ENCODE assay signal across 10 cellular contexts in genomic region chr14:88463318-88463717, GRCh38.
DNase-seq lines count a peak whose midpoint lies in the region; ATAC-seq and TF ChIP-seq lines count a peak whose summit lies in the region.
"Had no signal": no experiment of that assay in that cellular context is flagged by ENCODE, and none has a peak within 500 bp of the region (broad histone marks: within the 10 kb centered on the region; RNA-seq: fewer than 3 reads in every experiment).

No MANE protein-coding gene starts in this region.

- TF ChIP-seq EP300 in transverse colon (IDR thresholded peaks at IDR 0.05; ENCODE audit: low read depth): no peak
- no peak for TF ChIP-seq EP300 in ovary (IDR thresholded peaks at IDR 0.05)

- intact Hi-C loops in heart left ventricle (cut with DNase I): no loop called here
- intact Hi-C loops in Right ventricle myocardium superior (cut with DNase I): no loop called here
- intact Hi-C loops in transverse colon (cut with DNase I; ENCODE audit: low total_unique reads): loop anchor here (10.0 kb wide), 1 partner anchor 771 kb away; no protein-coding TSS in a partner anchor
- intact Hi-C loops in ovary (cut with DNase I): no loop called here

- ATAC-seq in heart left ventricle (peak in 2 of 4 donors; percentile 48 to 58), Right ventricle myocardium superior (ENCODE audit: poor library complexity) (no peak), HG03108 (IDR thresholded peaks at IDR 0.05; ENCODE audit: unreplicated experiment) (no peak)
- ATAC-seq: effector memory CD8-positive, alpha-beta T cell had no signal

- H3K9me3 ChIP-seq in heart left ventricle: peaks cover 0 to 32% (median 5%) of the 10 kb centered on the region in 12 donors
- H3K9me3 ChIP-seq in transverse colon: no peaks in the 10 kb centered on the region
- H3K9me3 ChIP-seq in ovary: peaks cover 0 to 11% of the 10 kb centered on the region in 2 donors

- DNase-seq in heart left ventricle (no peak), Right ventricle myocardium superior (no peak), dermis blood vessel endothelial cell (peak; percentile 42), transverse colon (no peak), ovary (no peak), AG08395 (ENCODE audit: low spot score) (no peak)

- TF ChIP-seq CTCF in heart left ventricle (IDR thresholded peaks at IDR 0.05): peak in 8 of 12 donors; percentile 9 to 42 (median 30)
- peak; percentile 68 for TF ChIP-seq CTCF in LNCAP (IDR thresholded peaks at IDR 0.05)
- TF ChIP-seq CTCF in transverse colon (IDR thresholded peaks at IDR 0.05): peak; percentile 29 to 35 (median 29)
- no peak for TF ChIP-seq CTCF in ovary (IDR thresholded peaks at IDR 0.05)

- TF ChIP-seq POLR2A in heart left ventricle (IDR thresholded peaks at IDR 0.05): no peak
- no peak for TF ChIP-seq POLR2A in transverse colon (IDR thresholded peaks at IDR 0.05)
- TF ChIP-seq POLR2A in ovary (IDR thresholded peaks at IDR 0.05): no peak

- H3K4me3 ChIP-seq in heart left ventricle (no peak overlapping the region), transverse colon (no peak overlapping the region), ovary (no peak overlapping the region)
- H3K4me3 ChIP-seq: SJSA1 had no signal

- no peaks in the 10 kb centered on the region for H3K27me3 ChIP-seq in heart left ventricle
- no peaks in the 10 kb centered on the region for H3K27me3 ChIP-seq in transverse colon
- H3K27me3 ChIP-seq in ovary: no peaks in the 10 kb centered on the region
- H3K27me3 ChIP-seq: SJSA1 had no signal

- 81 to 91% (median 85%) methylated on average over 4 of the region's 4 CpGs for WGBS in heart left ventricle, 4 donors
- 72 to 87% methylated on average over 3 to 4 of the region's 4 CpGs for WGBS in transverse colon (ENCODE audit: low coverage in 1 of 2), 2 donors
- 79 to 89% (median 85%) methylated on average over 4 of the region's 4 CpGs for WGBS in ovary, 3 donors

- H3K4me1 ChIP-seq in heart left ventricle (no peaks in the 10 kb centered on the region), transverse colon (no peaks in the 10 kb centered on the region), ovary (ENCODE audit: insufficient read depth) (peaks cover 3% of the 10 kb centered on the region)

- in situ Hi-C loops in transverse colon (cut with MboI; ENCODE audit: low pct_ligation_motif_present in 1 of 4, low pct_unique_long_range_greater_than_20kb in 1 of 4, low sequenced_read_pairs in 3 of 4): loop anchor here in 1 of 4 donors (25.0 kb wide), 1 partner anchor 276 kb away; no protein-coding TSS in a partner anchor

- H3K36me3 ChIP-seq in heart left ventricle (peaks cover 0 to 73% (median 30%) of the 10 kb centered on the region in 9 donors), transverse colon (peaks cover 0 to 15% (median 4%) of the 10 kb centered on the region in 4 donors), ovary (no peaks in the 10 kb centered on the region)

- no peak overlapping the region for H3K27ac ChIP-seq in heart left ventricle
- H3K27ac ChIP-seq in transverse colon: no peak overlapping the region
- no peak overlapping the region for H3K27ac ChIP-seq in ovary
- H3K27ac ChIP-seq: SJSA1 had no signal

Comparison
In these comparisons a context has a peak if more than half of its experiments do, and no peak if none do; other contexts are left out.
1. CTCF ChIP-seq: peak in heart left ventricle (8 of 12), LNCAP (single experiment) and transverse colon (5 of 5); none in ovary (0 of 3).